ENCODE assay signal across 8 cellular contexts in genomic region chr20:20237093-20237959, GRCh38.
DNase-seq lines count a peak whose midpoint lies in the region; ATAC-seq, FAIRE-seq and TF ChIP-seq lines count a peak whose summit lies in the region.

No MANE protein-coding gene starts in this region.

- FAIRE-seq in bronchial epithelial cell (lab: Jason Lieb, UNC): no peak

- peaks cover 26% of the 10 kb centered on the region for H3K27me3 Mint-ChIP-seq in stimulated activated memory B cell treated with anti-CD40 and anti-IgM and Interleukin-4, amounts not matched to agents 10 μg/mL and 1 μg/mL and 100 μg/mL, for 72 hours

- H3K4me1 ChIP-seq in suprapubic skin: no peaks in the 10 kb centered on the region

- no peaks in the 10 kb centered on the region for H3K9me3 ChIP-seq in suprapubic skin

- DNase-seq in AG10803 (ENCODE audit: low read depth) (peak; percentile 29), OCI-M1 (lab: John Stamatoyannopoulos, UW) (peak; percentile 56), bronchial epithelial cell (ENCODE audit: low read depth) (peak; percentile 22), left lobe of liver (ENCODE audit: low spot score) (no peak), suprapubic skin (ENCODE audit: low spot score in 2 of 2) (no peak)

- TF ChIP-seq EP300 in suprapubic skin (IDR thresholded peaks at IDR 0.05): no peak

- H3K36me3 ChIP-seq in bronchial epithelial cell (ENCODE audit: control insufficient read depth, insufficient read depth, low read length) (no peaks in the 10 kb centered on the region), suprapubic skin (no peaks in the 10 kb centered on the region)

- H3K27me3 ChIP-seq in bronchial epithelial cell (ENCODE audit: control insufficient read depth, insufficient read depth, low read length): no peaks in the 10 kb centered on the region
- no peaks in the 10 kb centered on the region for H3K27me3 ChIP-seq in suprapubic skin

- 43% methylated on average over 11 of the region's 11 CpGs for WGBS in suprapubic skin

- no peaks in the 10 kb centered on the region for H3K36me3 Mint-ChIP-seq in stimulated activated memory B cell treated with anti-CD40 and anti-IgM and Interleukin-4, amounts not matched to agents 10 μg/mL and 1 μg/mL and 100 μg/mL, for 72 hours

- H3K4me3 Mint-ChIP-seq in stimulated activated memory B cell treated with anti-CD40 and anti-IgM and Interleukin-4, amounts not matched to agents 10 μg/mL and 1 μg/mL and 100 μg/mL, for 72 hours: no peak overlapping the region

- H3K27ac ChIP-seq in suprapubic skin: no peak overlapping the region

- peaks cover 6% of the 10 kb centered on the region for H3K4me1 Mint-ChIP-seq in stimulated activated memory B cell treated with anti-CD40 and anti-IgM and Interleukin-4, amounts not matched to agents 10 μg/mL and 1 μg/mL and 100 μg/mL, for 72 hours

- TF ChIP-seq CTCF in AG10803 (conservative IDR thresholded peaks at IDR 0.05; ENCODE audit: low read length) (peak; percentile 94), GM12875 (IDR thresholded peaks at IDR 0.05; ENCODE audit: borderline replicate concordance, insufficient read depth, low read depth, low read length) (peak; percentile 82), bronchial epithelial cell (IDR thresholded peaks at IDR 0.05; ENCODE audit: insufficient read depth, low read length, severe bottlenecking) (peak; percentile 78), suprapubic skin (IDR thresholded peaks at IDR 0.05) (peak; percentile 60 to 74)

- no peak overlapping the region for H3K4me3 ChIP-seq in AG10803 (ENCODE audit: low read length)
- H3K4me3 ChIP-seq in GM12875 (ENCODE audit: low read depth, low read length): no peak overlapping the region
- no peak overlapping the region for H3K4me3 ChIP-seq in bronchial epithelial cell (ENCODE audit: low read depth, low read length)
- no peak overlapping the region for H3K4me3 ChIP-seq in suprapubic skin

- TF ChIP-seq POLR2A in suprapubic skin (IDR thresholded peaks at IDR 0.05): no peak

- no peaks in the 10 kb centered on the region for H3K9me3 Mint-ChIP-seq in stimulated activated memory B cell treated with anti-CD40 and anti-IgM and Interleukin-4, amounts not matched to agents 10 μg/mL and 1 μg/mL and 100 μg/mL, for 72 hours

- ATAC-seq in HG03342 (IDR thresholded peaks at IDR 0.05; ENCODE audit: unreplicated experiment) (peak; percentile 74), left lobe of liver (peak; percentile 91)
- no peak for ATAC-seq in stimulated activated memory B cell treated with anti-CD40 and anti-IgM and Interleukin-4, amounts not matched to agents 10 μg/mL and 1 μg/mL and 100 μg/mL, for 72 hours

- no peak overlapping the region for H3K27ac Mint-ChIP-seq in stimulated activated memory B cell treated with anti-CD40 and anti-IgM and Interleukin-4, amounts not matched to agents 10 μg/mL and 1 μg/mL and 100 μg/mL, for 72 hours

Comparison
In these comparisons a context has a peak if more than half of its experiments do, and no peak if none do; other contexts are left out.
1. DNase-seq: peak in AG10803 (single experiment), OCI-M1 (single experiment) and bronchial epithelial cell (single experiment); none in left lobe of liver (single experiment) and suprapubic skin (0 of 2).
2. Peak in every context shown above with its lines, with median percentiles within 50 percentile points of each other: CTCF ChIP-seq.